14 cellular contexts compared by ENCODE assay signal in the genomic region with DNA sequence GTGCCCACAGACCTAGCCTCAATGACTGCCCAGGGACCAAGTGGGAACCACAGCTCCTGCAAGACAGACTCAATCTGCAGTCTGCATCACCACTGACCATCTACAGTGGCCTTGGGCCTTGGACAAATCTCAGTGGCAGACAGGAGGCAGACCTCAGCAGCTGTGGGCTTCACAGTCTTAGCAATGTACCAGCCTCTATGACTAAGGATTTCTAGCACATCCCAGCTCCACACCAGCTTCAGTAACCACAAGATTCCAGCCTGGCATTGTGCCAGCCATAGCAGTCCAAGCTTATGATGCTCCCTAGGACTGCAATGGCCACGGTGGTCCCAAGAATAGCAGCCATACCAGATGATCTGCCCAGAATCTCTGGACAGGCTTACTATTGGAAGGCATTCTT. TPM values are rescaled to one million over a fixed set of nuclear protein-coding genes. Genes with fewer than 3 reads are reported as not detected.
DNase-seq lines count a peak whose midpoint lies in the region; TF ChIP-seq lines count a peak whose summit lies in the region.
"Had no signal": no experiment of that assay in that cellular context is flagged by ENCODE, and none has a peak within 500 bp of the region (broad histone marks: within the 10 kb centered on the region; RNA-seq: fewer than 3 reads in every experiment).

No MANE protein-coding gene starts in this region.

- DNase-seq in ELR (ENCODE audit: low read depth) (peak; percentile 85), mammary epithelial cell (peak; percentile 59), non-pigmented ciliary epithelial cell (ENCODE audit: low read depth) (peak; percentile 72), COR-L47 (lab: John Stamatoyannopoulos, UW) (no peak), OCI-LY7 (ENCODE audit: low spot score) (no peak), mesendoderm (no peak)
- DNase-seq: activated CD4-positive, alpha-beta T cell treated with anti-CD3 and anti-CD28 coated beads, Interleukin-2, amount 50 U/mL, for 1 hour; activated gamma-delta T cell treated with Interleukin-2 at 50 U/mL for 16 hours; dorsolateral prefrontal cortex; NCI-H1092; NCI-H524 treated with DMSO at 0.1 percent for 48 hours; stomach had no signal

- H3K27me3 ChIP-seq in mammary epithelial cell (ENCODE audit: insufficient read depth, low read length) (no peaks in the 10 kb centered on the region), mesendoderm (ENCODE audit: insufficient read depth, low read length, poor library complexity) (no peaks in the 10 kb centered on the region)
- H3K27me3 ChIP-seq: dorsolateral prefrontal cortex, stomach had no signal

- H3K36me3 ChIP-seq in mammary epithelial cell (ENCODE audit: insufficient read depth, low read length) (no peaks in the 10 kb centered on the region), OCI-LY7 (ENCODE audit: insufficient read depth, low read length) (no peaks in the 10 kb centered on the region), mesendoderm (ENCODE audit: control insufficient read depth, insufficient read depth, low read length) (no peaks in the 10 kb centered on the region)
- H3K36me3 ChIP-seq: stomach had no signal

- no peak overlapping the region for H4K8ac ChIP-seq in mesendoderm (ENCODE audit: low read depth, low read length)

- H3K4me3 ChIP-seq in mammary epithelial cell (replicated peaks in 1 of 3; ENCODE audit: insufficient read depth in 1 of 3, low read depth in 2 of 3, low read length in 3 of 3) (no peak overlapping the region), OCI-LY7 (ENCODE audit: low read depth, low read length, poor library complexity, severe bottlenecking) (no peak overlapping the region), mesendoderm (ENCODE audit: low read length) (no peak overlapping the region)
- H3K4me3 ChIP-seq: dorsolateral prefrontal cortex, stomach had no signal

- no peaks in the 10 kb centered on the region for H3K9me2 ChIP-seq in OCI-LY7 (ENCODE audit: insufficient read depth, low read length)

- H3K4ac ChIP-seq in mesendoderm (ENCODE audit: low read depth, low read length), result no peak overlapping the region

- no peak overlapping the region for H2BK120ac ChIP-seq in mesendoderm (ENCODE audit: low read depth, low read length)

- in situ Hi-C loops in mammary epithelial cell (cut with MboI; ENCODE audit: low sequenced_read_pairs in 2 of 2), result loop anchor here (25.0 kb wide), 2 partner anchors 134 to 884 kb away; no protein-coding TSS in a partner anchor

- H4K5ac ChIP-seq in mesendoderm (ENCODE audit: low read length), result no peak overlapping the region

- POLR2A ChIA-PET in OCI-LY7 (lab: Charles Lee), result no interaction called here

- no peak overlapping the region for H2BK5ac ChIP-seq in mesendoderm (ENCODE audit: low read length)

- H3K27ac ChIP-seq in mammary epithelial cell (ENCODE audit: insufficient read depth, low read depth, low read length), result no peak overlapping the region
- H3K27ac ChIP-seq in OCI-LY7 (ENCODE audit: low read depth, low read length, poor library complexity, severe bottlenecking), result no peak overlapping the region
- H3K27ac ChIP-seq in mesendoderm (ENCODE audit: low read depth, low read length), result no peak overlapping the region
- H3K27ac ChIP-seq: dorsolateral prefrontal cortex, HL-60, stomach had no signal

- no peaks in the 10 kb centered on the region for H3K9me3 ChIP-seq in mammary epithelial cell (replicated peaks; ENCODE audit: insufficient read depth, low read length)
- H3K9me3 ChIP-seq in OCI-LY7 (ENCODE audit: low read length), result no peaks in the 10 kb centered on the region
- H3K9me3 ChIP-seq: stomach had no signal

- H2AFZ ChIP-seq in mammary epithelial cell (ENCODE audit: low read depth, low read length), result no peak overlapping the region
- H2AFZ ChIP-seq in OCI-LY7 (ENCODE audit: low read length), result no peak overlapping the region

- no peak overlapping the region for H3K56ac ChIP-seq in mesendoderm (ENCODE audit: low read length)

- dilution Hi-C loops in mammary epithelial cell (cut with HindIII; ENCODE audit: low sequenced_read_pairs), result no loop called here

- CTCF ChIA-PET in mammary epithelial cell (lab: Charles Lee; ENCODE audit: low non-redundant PET), result no interaction called here
- CTCF ChIA-PET in OCI-LY7 (lab: Charles Lee; ENCODE audit: unreplicated experiment), result no interaction called here

- H3K18ac ChIP-seq in mesendoderm (ENCODE audit: low read length), result no peak overlapping the region

- no peak for TF ChIP-seq EP300 in Ishikawa (IDR thresholded peaks at IDR 0.05; ENCODE audit: borderline replicate concordance)

- no peak overlapping the region for H3K23ac ChIP-seq in mesendoderm (ENCODE audit: low read length)

- no peak overlapping the region for H2AK5ac ChIP-seq in mesendoderm (ENCODE audit: low read length)

- no peak for TF ChIP-seq CTCF in mammary epithelial cell (conservative IDR thresholded peaks at IDR 0.05 in 1 of 2, IDR thresholded peaks at IDR 0.05 in 1 of 2; ENCODE audit: extremely low read depth in 1 of 2, insufficient read depth in 1 of 2, low read depth in 1 of 2, low read length in 2 of 2)
- no peak for TF ChIP-seq CTCF in OCI-LY7 (conservative IDR thresholded peaks at IDR 0.05; ENCODE audit: low read length)

- no peak for TF ChIP-seq RAD21 in Ishikawa (IDR thresholded peaks at IDR 0.05; ENCODE audit: low read depth)

- intact Hi-C loops in mammary epithelial cell (cut with micrococcal nuclease) (no loop called here), OCI-LY7 (cut with micrococcal nuclease; ENCODE audit: unreplicated experiment) (no loop called here)

- H3K4me2 ChIP-seq in mammary epithelial cell (ENCODE audit: insufficient read depth, low read depth, low read length) (no peak overlapping the region), OCI-LY7 (ENCODE audit: low read length) (no peak overlapping the region), mesendoderm (ENCODE audit: low read length) (no peak overlapping the region)

- H3K4me1 ChIP-seq in mammary epithelial cell (ENCODE audit: insufficient read depth, low read length) (peaks cover 4% of the 10 kb centered on the region), OCI-LY7 (ENCODE audit: insufficient read depth, low read length, poor library complexity, severe bottlenecking) (peaks cover 4% of the 10 kb centered on the region), mesendoderm (ENCODE audit: control insufficient read depth, low read depth, low read length) (no peaks in the 10 kb centered on the region)
- H3K4me1 ChIP-seq: stomach had no signal

- no peak overlapping the region for H2BK15ac ChIP-seq in mesendoderm (replicated peaks; ENCODE audit: low read depth)

- no peaks in the 10 kb centered on the region for H3K79me2 ChIP-seq in mammary epithelial cell (ENCODE audit: insufficient read depth, low read length)
- no peaks in the 10 kb centered on the region for H3K79me2 ChIP-seq in OCI-LY7 (ENCODE audit: insufficient read depth, low read depth, low read length)
- H3K79me2 ChIP-seq in mesendoderm (ENCODE audit: control insufficient read depth, insufficient read depth, low read length), result no peaks in the 10 kb centered on the region

- H3K79me1 ChIP-seq in mesendoderm (ENCODE audit: low read length), result no peaks in the 10 kb centered on the region

- BruUV-seq in mammary epithelial cell (replicated peaks; lab: Mats Ljungman, UMichigan) (no TSS peak), OCI-LY7 (replicated peaks; lab: Mats Ljungman, UMichigan) (no TSS peak)

- H3K9ac ChIP-seq in mammary epithelial cell (ENCODE audit: insufficient read depth, low read length), result no peak overlapping the region
- no peak overlapping the region for H3K9ac ChIP-seq in mesendoderm (ENCODE audit: low read length)

- H4K20me1 ChIP-seq in mammary epithelial cell (ENCODE audit: insufficient read depth, low read length) (no peaks in the 10 kb centered on the region), OCI-LY7 (ENCODE audit: insufficient read depth, low read length) (no peaks in the 10 kb centered on the region)

- 8% methylated on average over 1 of the region's 1 CpG for WGBS in mammary epithelial cell (ENCODE audit: low coverage, missing lambda C conversion rate)
- no CpG with 5 or more reads among the region's 1 CpG for WGBS in mesendoderm (ENCODE audit: extremely low coverage, insufficient coverage, low lambda C conversion rate)

TF ChIP-seq in Ishikawa, 13 proteins besides CTCF, POLR2A, EP300 and RAD21:
- peak; percentile 52; the same call in 1 of the 2 replicates for TF ChIP-seq NFIC (IDR thresholded peaks at IDR 0.05)
- no peak for TF ChIP-seq TCF12 (IDR thresholded peaks at IDR 0.05; ENCODE audit: low read depth)

RNA-seq across cellular contexts. Expression of a gene that starts 19.6 kb away (rescaled TPM):
- total RNA-seq in mammary epithelial cell (10 to 100 TPM; 45.8 to 49.0 TPM), OCI-LY7 (2022) (53.6 and 55.7 TPM in 2 replicates)
- polyA plus RNA-seq in mammary epithelial cell, result 29.5 TPM
- 197 TPM for polyA minus RNA-seq in mammary epithelial cell
- 44.1 and 79.6 TPM in 2 replicates for total RNA-seq in OCI-LY7 (2014; rRNA removed; shearing (Covaris generic))
- polyA plus RNA-seq in mesendoderm (2013, experiment 1 of 2), result 87.9 TPM
- 85.0 TPM for polyA plus RNA-seq in mesendoderm (2013, experiment 2 of 2)

Comparison
In these comparisons a context has a peak if more than half of its experiments do, and no peak if none do; other contexts are left out.
1. DNase-seq: peak in ELR (single experiment), mammary epithelial cell (single experiment) and non-pigmented ciliary epithelial cell (single experiment); none in COR-L47 (single experiment), OCI-LY7 (single experiment) and mesendoderm (single experiment).